Comparison of ENCODE assay signal across 9 cellular contexts in the genomic region with DNA sequence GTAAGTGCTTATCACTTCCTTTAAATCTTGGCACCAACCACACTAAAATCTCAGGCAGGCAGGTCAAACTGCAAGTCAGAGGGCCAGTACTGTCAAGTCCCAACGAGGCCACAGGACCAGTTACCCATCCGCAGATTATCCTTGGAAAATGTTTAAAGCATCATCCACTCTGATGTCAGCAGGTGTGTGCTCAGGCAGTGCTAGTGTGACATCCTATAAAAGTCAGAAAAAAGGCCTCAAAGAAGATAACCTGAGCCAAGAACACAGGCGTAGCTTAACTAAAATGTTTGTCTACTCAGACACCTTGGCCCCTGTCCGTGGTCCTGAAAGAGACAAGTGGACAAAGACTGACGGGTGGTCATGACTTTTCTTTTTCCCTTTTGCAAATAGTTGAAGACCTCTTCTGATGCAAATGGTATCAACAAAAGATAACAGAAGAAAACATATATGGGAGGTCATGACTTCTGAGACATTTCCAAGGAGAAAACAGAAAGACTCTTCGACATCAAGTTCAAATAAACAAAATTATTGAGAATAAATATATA.
DNase-seq lines count a peak whose midpoint lies in the region; ATAC-seq, FAIRE-seq and TF ChIP-seq lines count a peak whose summit lies in the region.
"Had no signal": no experiment of that assay in that cellular context is flagged by ENCODE, and none has a peak within 500 bp of the region (broad histone marks: within the 10 kb centered on the region; RNA-seq: fewer than 3 reads in every experiment).

No MANE protein-coding gene starts in this region.

- no peak overlapping the region for H3K4me3 Mint-ChIP-seq in activated T-helper 2 cell treated with anti-CD3 and anti-CD28 coated beads, Interferon-gamma antibody, Interleukin-2, Interleukin-4, amounts not matched to agents 10 μg/mL and 5 μg/mL and 100 μg/mL, durations not matched to agents 14 hours and 24 hours and 36 hours (ENCODE audit: low read depth)

- H3K4me1 Mint-ChIP-seq in activated T-helper 2 cell treated with anti-CD3 and anti-CD28 coated beads, Interferon-gamma antibody, Interleukin-2, Interleukin-4, amounts not matched to agents 10 μg/mL and 5 μg/mL and 100 μg/mL, durations not matched to agents 14 hours and 24 hours and 36 hours (ENCODE audit: low read depth) = no peaks in the 10 kb centered on the region

- H3K27me3 ChIP-seq in HepG2 (ENCODE audit: control insufficient read depth in 1 of 2, insufficient read depth in 2 of 2, low read length in 2 of 2) = peaks cover 0 to 2% of the 10 kb centered on the region in 2 experiments; a peak in 1 of 5 replicates
- H3K27me3 ChIP-seq in right lobe of liver = no peaks in the 10 kb centered on the region
- no peaks in the 10 kb centered on the region for H3K27me3 ChIP-seq in thyroid gland

- H3K4me2 ChIP-seq in HepG2 (ENCODE audit: low read depth, low read length) = no peak overlapping the region

- no peaks in the 10 kb centered on the region for H3K79me2 ChIP-seq in HepG2 (ENCODE audit: insufficient read depth, low read length)

- CTCF ChIA-PET in HepG2 (lab: Yijun Ruan, JAX; ENCODE audit: low intra/inter-chr PET ratio, low total read pairs) = no interaction called here

- H4K20me1 ChIP-seq in HepG2 (ENCODE audit: insufficient read depth, low read length) = no peaks in the 10 kb centered on the region

- ATAC-seq in HepG2 (no peak), right lobe of liver (no peak), GM21367 (IDR thresholded peaks at IDR 0.05; ENCODE audit: unreplicated experiment) (no peak)

- TF ChIP-seq EP300 in HepG2 (IDR thresholded peaks at IDR 0.05; ENCODE audit: low read depth in 2 of 2, low read length in 2 of 2) (no peak), HepG2 (CRISPR knock-in tag; IDR thresholded peaks at IDR 0.05; ENCODE audit: borderline replicate concordance) (no peak)

- intact Hi-C loops in HepG2 (cut with micrococcal nuclease; ENCODE audit: unreplicated experiment) (no loop called here), right lobe of liver (cut with DNase I) (no loop called here), thyroid gland (cut with DNase I) (no loop called here)
- intact Hi-C loops in activated T-helper 2 cell treated with anti-CD3 and anti-CD28 coated beads, Interferon-gamma antibody, Interleukin-2, Interleukin-4, amounts not matched to agents 10 μg/mL and 5 μg/mL and 100 μg/mL, durations not matched to agents 14 hours and 24 hours and 36 hours (cut with micrococcal nuclease) = no loop called here

- peaks cover 16% of the 10 kb centered on the region for H3K4me1 ChIP-seq in HepG2 (ENCODE audit: insufficient read depth, low read length)
- peaks cover 0 to 12% (median 4%) of the 10 kb centered on the region in 4 donors for H3K4me1 ChIP-seq in right lobe of liver
- H3K4me1 ChIP-seq in thyroid gland = no peaks in the 10 kb centered on the region

- 38% methylated on average over 6 of the region's 6 CpGs for WGBS in HepG2 (ENCODE audit: low lambda C conversion rate)
- 56% methylated on average over 6 of the region's 6 CpGs for WGBS in right lobe of liver (ENCODE audit: insufficient coverage, low coverage, low lambda C conversion rate, missing lambda C conversion rate)
- WGBS in thyroid gland, 2 donors = 47 to 56% methylated on average over 6 of the region's 6 CpGs

- no peak for TF ChIP-seq CTCF in HepG2 (CRISPR knock-in tag; IDR thresholded peaks at IDR 0.05)
- TF ChIP-seq CTCF in right lobe of liver (IDR thresholded peaks at IDR 0.05) = no peak
- TF ChIP-seq CTCF in fibroblast of mammary gland (conservative IDR thresholded peaks at IDR 0.05; ENCODE audit: control insufficient read depth, insufficient read depth, low read depth, low read length) = no peak
- TF ChIP-seq CTCF in thyroid gland (IDR thresholded peaks at IDR 0.05) = no peak

- no peak overlapping the region for H3K27ac Mint-ChIP-seq in activated T-helper 2 cell treated with anti-CD3 and anti-CD28 coated beads, Interferon-gamma antibody, Interleukin-2, Interleukin-4, amounts not matched to agents 10 μg/mL and 5 μg/mL and 100 μg/mL, durations not matched to agents 14 hours and 24 hours and 36 hours

- no peaks in the 10 kb centered on the region for H3K36me3 Mint-ChIP-seq in activated T-helper 2 cell treated with anti-CD3 and anti-CD28 coated beads, Interferon-gamma antibody, Interleukin-2, Interleukin-4, amounts not matched to agents 10 μg/mL and 5 μg/mL and 100 μg/mL, durations not matched to agents 14 hours and 24 hours and 36 hours (ENCODE audit: low read depth)

- no peak for TF ChIP-seq RAD21 in HepG2 (CRISPR knock-in tag; IDR thresholded peaks at IDR 0.05)

- H3K27me3 Mint-ChIP-seq in activated T-helper 2 cell treated with anti-CD3 and anti-CD28 coated beads, Interferon-gamma antibody, Interleukin-2, Interleukin-4, amounts not matched to agents 10 μg/mL and 5 μg/mL and 100 μg/mL, durations not matched to agents 14 hours and 24 hours and 36 hours (ENCODE audit: low read depth) = no peaks in the 10 kb centered on the region

- H3K4me3 ChIP-seq in HepG2 (replicated peaks in 1 of 3; ENCODE audit: insufficient read depth in 1 of 3, low read depth in 2 of 3, low read length in 3 of 3) (no peak overlapping the region), right lobe of liver (no peak overlapping the region), fibroblast of mammary gland (ENCODE audit: control insufficient read depth, low read depth, low read length) (no peak overlapping the region), thyroid gland (replicated peaks in 1 of 3) (no peak overlapping the region)

- H3K36me3 ChIP-seq in HepG2 (replicated peaks in 1 of 2; ENCODE audit: control insufficient read depth in 1 of 2, insufficient read depth in 2 of 2, low read length in 2 of 2) (no peaks in the 10 kb centered on the region), right lobe of liver (no peaks in the 10 kb centered on the region), thyroid gland (no peaks in the 10 kb centered on the region)

- BruUV-seq in HepG2 (replicated peaks; lab: Mats Ljungman, UMichigan) = no TSS peak

- DNase-seq in HepG2 (ENCODE audit: low spot score) (peak; percentile 10), right lobe of liver (no peak), OCI-M1 (lab: John Stamatoyannopoulos, UW) (peak; percentile 41), fibroblast of mammary gland (ENCODE audit: low read depth) (peak; percentile 48), thyroid gland (peak; percentile 16 to 61), dedifferentiated amniotic fluid mesenchymal stem cell (ENCODE audit: extremely low spot score) (no peak)
- DNase-seq in activated T-helper 2 cell treated with anti-CD3 and anti-CD28 coated beads, Interferon-gamma antibody, Interleukin-2, Interleukin-4, amounts not matched to agents 10 μg/mL and 5 μg/mL and 100 μg/mL, durations not matched to agents 14 hours and 24 hours and 36 hours (ENCODE audit: low spot score) = no peak
- DNase-seq: NCI-H187 treated with DMSO at 0.1 percent for 48 hours had no signal

- FAIRE-seq in HepG2 (lab: Jason Lieb, UNC) = no peak

- no peak overlapping the region for H2AFZ ChIP-seq in HepG2 (ENCODE audit: low read length)

- H3K9me3 ChIP-seq in HepG2 (ENCODE audit: low read length) (no peaks in the 10 kb centered on the region), right lobe of liver (no peaks in the 10 kb centered on the region), thyroid gland (no peaks in the 10 kb centered on the region)

- POLR2A ChIA-PET in HepG2 (lab: Yijun Ruan, JAX) = no interaction called here

- no peaks in the 10 kb centered on the region for H3K9me3 Mint-ChIP-seq in activated T-helper 2 cell treated with anti-CD3 and anti-CD28 coated beads, Interferon-gamma antibody, Interleukin-2, Interleukin-4, amounts not matched to agents 10 μg/mL and 5 μg/mL and 100 μg/mL, durations not matched to agents 14 hours and 24 hours and 36 hours

- H3K9ac ChIP-seq in HepG2 (ENCODE audit: insufficient read depth, low read depth, low read length) = no peak overlapping the region

- TF ChIP-seq POLR2A in HepG2 (IDR thresholded peaks at IDR 0.05; ENCODE audit: insufficient read depth in 1 of 2, low read depth in 2 of 2, low read length in 2 of 2) (no peak), right lobe of liver (IDR thresholded peaks at IDR 0.05) (no peak), thyroid gland (IDR thresholded peaks at IDR 0.05) (no peak)

- in situ Hi-C loops in HepG2 (cut with HindIII; ENCODE audit: extremely low pct_ligation_motif_present, low pct_unique_long_range_greater_than_20kb) = no loop called here

- no peak overlapping the region for H3K27ac ChIP-seq in HepG2 (ENCODE audit: extremely low read length, insufficient read depth, low read length)
- H3K27ac ChIP-seq in right lobe of liver = no peak overlapping the region
- no peak overlapping the region for H3K27ac ChIP-seq in thyroid gland

TF ChIP-seq in HepG2, 621 proteins besides CTCF, POLR2A, EP300 and RAD21 (continues in another document):
- TF ChIP-seq PRMT3 (CRISPR knock-in tag; IDR thresholded peaks at IDR 0.05; ENCODE audit: borderline replicate concordance, low read depth) (no peak), ZNF331 (CRISPR knock-in tag; IDR thresholded peaks at IDR 0.05) (0 out of 2 replicates have a peak, but pooled peaks have one; percentile 18), ZSCAN5A (CRISPR knock-in tag; IDR thresholded peaks at IDR 0.05; ENCODE audit: borderline replicate concordance) (no peak), WIZ (CRISPR knock-in tag; IDR thresholded peaks at IDR 0.05) (peak; percentile 37; the same call in 1 of the 2 replicates), ISL2 (CRISPR knock-in tag; IDR thresholded peaks at IDR 0.05) (no peak), ZNF776 (CRISPR knock-in tag; IDR thresholded peaks at IDR 0.05) (no peak), EHMT2 (IDR thresholded peaks at IDR 0.05; ENCODE audit: borderline replicate concordance, low read depth, low read length) (peak; percentile 93), ZFP62 (CRISPR knock-in tag; IDR thresholded peaks at IDR 0.05) (no peak), MIER2 (CRISPR knock-in tag; IDR thresholded peaks at IDR 0.05) (peak; percentile 96)

Comparison
In these comparisons a context has a peak if more than half of its experiments do, and no peak if none do; other contexts are left out.
1. DNase-seq: peak in HepG2 (single experiment), OCI-M1 (single experiment), fibroblast of mammary gland (single experiment) and thyroid gland (2 of 2); none in right lobe of liver (0 of 3), dedifferentiated amniotic fluid mesenchymal stem cell (single experiment) and activated T-helper 2 cell treated with anti-CD3 and anti-CD28 coated beads, Interferon-gamma antibody, Interleukin-2, Interleukin-4, amounts not matched to agents 10 μg/mL and 5 μg/mL and 100 μg/mL, durations not matched to agents 14 hours and 24 hours and 36 hours (single experiment).